Comparison of ENCODE assay signal across 26 cellular contexts in genomic region chr18:48388478-48388877, GRCh38. TPM values are rescaled to one million over a fixed set of nuclear protein-coding genes. Genes with fewer than 3 reads are reported as not detected.
"Had no signal": no experiment of that assay in that cellular context is flagged by ENCODE, and none has a peak within 500 bp of the region (broad histone marks: within the 10 kb centered on the region; RNA-seq: fewer than 3 reads in every experiment).

No MANE protein-coding gene starts in this region.

- H3K27ac Mint-ChIP-seq: natural killer cell; nephron progenitor cell; neural progenitor cell; stimulated activated naive B cell treated with anti-CD40 and anti-IgM and Interleukin-4, amounts not matched to agents 10 μg/mL and 1 μg/mL and 100 μg/mL, for 72 hours had no signal

- H3K27me3 ChIP-seq: hepatocyte, neural progenitor cell, right lobe of liver, testis, thyroid gland had no signal

- H3K4me3 Mint-ChIP-seq: mesothelial cell of epicardium; naive B cell; natural killer cell; nephron progenitor cell; neural progenitor cell; stimulated activated naive B cell treated with anti-CD40 and anti-IgM and Interleukin-4, amounts not matched to agents 10 μg/mL and 1 μg/mL and 100 μg/mL, for 72 hours had no signal

- H3K36me3 Mint-ChIP-seq: mesothelial cell of epicardium; naive B cell; natural killer cell; neural progenitor cell; stimulated activated naive B cell treated with anti-CD40 and anti-IgM and Interleukin-4, amounts not matched to agents 10 μg/mL and 1 μg/mL and 100 μg/mL, for 72 hours had no signal

- H3K4me1 Mint-ChIP-seq: naive B cell; natural killer cell; stimulated activated naive B cell treated with anti-CD40 and anti-IgM and Interleukin-4, amounts not matched to agents 10 μg/mL and 1 μg/mL and 100 μg/mL, for 72 hours had no signal

- H3K4me2 ChIP-seq: hepatocyte, neural progenitor cell had no signal

- H3K27ac ChIP-seq: hepatocyte, lower lobe of right lung, neural progenitor cell, neutrophil, parathyroid adenoma, psoas muscle, right lobe of liver, skin epidermis, stomach, testis, upper lobe of right lung had no signal

- H3K9ac ChIP-seq: neural progenitor cell, parathyroid adenoma had no signal

- H3K9me3 ChIP-seq: lower lobe of right lung, neutrophil, psoas muscle, right lobe of liver, stomach, testis, thyroid gland, upper lobe of right lung had no signal

- H3K9me3 Mint-ChIP-seq: mesothelial cell of epicardium; natural killer cell; nephron progenitor cell; neural progenitor cell; stimulated activated naive B cell treated with anti-CD40 and anti-IgM and Interleukin-4, amounts not matched to agents 10 μg/mL and 1 μg/mL and 100 μg/mL, for 72 hours had no signal

- H3K79me2 ChIP-seq: hepatocyte, parathyroid adenoma had no signal

- H3K4me1 ChIP-seq: parathyroid adenoma, psoas muscle, right lobe of liver had no signal

- ATAC-seq: left lobe of liver; natural killer cell; psoas muscle; stimulated activated naive B cell treated with anti-CD40 and anti-IgM and Interleukin-4, amounts not matched to agents 10 μg/mL and 1 μg/mL and 100 μg/mL, for 72 hours; stimulated activated naive CD8-positive, alpha-beta T cell treated with anti-CD3 and anti-CD28 coated beads, Interleukin-15, Interleukin-2, amounts not matched to agents 100 U/mL and 50 U/mL, for 24 hours had no signal

- H3K36me3 ChIP-seq: lower lobe of right lung, neural progenitor cell, neutrophil, right lobe of liver, stomach, thyroid gland, upper lobe of right lung had no signal

- H2AFZ ChIP-seq: hepatocyte, neural progenitor cell, parathyroid adenoma had no signal

- H3K4me3 ChIP-seq: hepatocyte, lower lobe of right lung, neural progenitor cell, psoas muscle, right lobe of liver, skin epidermis, stomach, testis, thyroid gland, upper lobe of right lung had no signal

- DNase-seq: left cardiac atrium; lower lobe of right lung; naive B cell; natural killer cell; nephron progenitor cell; occipital lobe; psoas muscle; right lobe of liver; stimulated activated CD4-positive, alpha-beta T cell treated with anti-CD3 and anti-CD28 coated beads, Interleukin-12 subunit alpha, Interleukin-12 subunit beta, amount 100 ng/mL, for 4 hours; stimulated activated CD4-positive, alpha-beta T cell treated with anti-CD3 and anti-CD28 coated beads, Interleukin-15, amount 100 ng/mL, for 24 hours; stimulated activated CD4-positive, alpha-beta T cell treated with anti-CD3 and anti-CD28 coated beads, Interleukin-2, amount 100 ng/mL, for 24 hours; stimulated activated CD4-positive, alpha-beta T cell treated with anti-CD3 and anti-CD28 coated beads, Interleukin-4, amount 100 ng/mL, for 1 hour; stimulated activated naive B cell treated with anti-CD40 and anti-IgM and Interleukin-4, amounts not matched to agents 10 μg/mL and 1 μg/mL and 100 μg/mL, for 72 hours; stimulated activated naive CD8-positive, alpha-beta T cell treated with anti-CD3 and anti-CD28 coated beads, Interleukin-15, Interleukin-2, amounts not matched to agents 100 U/mL and 50 U/mL, for 24 hours; stomach; testis; thyroid gland; upper lobe of right lung had no signal

RNA-seq across cellular contexts. Expression of gene ZBTB7C, which starts 20.7 kb away (rescaled TPM):
- total RNA-seq: mononuclear cell had no signal
